1 cellular context compared by ENCODE assay signal in genomic region chr3:140205598-140205997, GRCh38.
TF ChIP-seq lines count a peak whose summit lies in the region.

No MANE protein-coding gene starts in this region.

TF ChIP-seq in GM23338, 12 proteins besides CTCF, POLR2A, EP300 and RAD21 (continued from another document):
- TF ChIP-seq ZNF462 (CRISPR knock-in tag; IDR thresholded peaks at IDR 0.05) (no peak), EZH2 (IDR thresholded peaks at IDR 0.05; ENCODE audit: low read depth, unreplicated experiment) (no peak), REST (IDR thresholded peaks at IDR 0.05; ENCODE audit: unreplicated experiment) (no peak), STAT1 (IDR thresholded peaks at IDR 0.05; ENCODE audit: unreplicated experiment) (no peak)
